8 cellular contexts compared by ENCODE assay signal in genomic region chr1:178774263-178774662, GRCh38. TPM values are rescaled to one million over a fixed set of nuclear protein-coding genes. Genes with fewer than 3 reads are reported as not detected.
DNase-seq lines count a peak whose midpoint lies in the region; ATAC-seq, FAIRE-seq and TF ChIP-seq lines count a peak whose summit lies in the region.

No MANE protein-coding gene starts in this region.

- FAIRE-seq in RCC 7860 (lab: Jason Lieb, UNC) (peak; percentile 84), frontal cortex (lab: Jason Lieb, UNC) (peak; percentile 88)

- POLR2A ChIA-PET in HEK293 (lab: Yijun Ruan, JAX) = no interaction called here

- CTCF ChIA-PET in HEK293 (lab: Yijun Ruan, JAX) = interaction anchor here (0.6 to 6.8 kb wide), 19 partner anchors 19 to 378 kb away, joined by 3 to 87 read pairs (median 4); no protein-coding TSS in a partner anchor

- H3K27ac ChIP-seq in 22Rv1 = no peak overlapping the region
- no peak overlapping the region for H3K27ac ChIP-seq in HEK293 (ENCODE audit: extremely low read depth, low read depth, low read length)

- H3K4me3 ChIP-seq in HEK293 (ENCODE audit: low read depth, low read length) = no peak overlapping the region

- TF ChIP-seq CTCF in 22Rv1 (IDR thresholded peaks at IDR 0.05) (peak; percentile 84), HEK293 (tag by site-specific recombination; IDR thresholded peaks at IDR 0.05) (0 out of 2 replicates have a peak, but pooled peaks have one; percentile 8)

- no peaks in the 10 kb centered on the region for H3K4me1 ChIP-seq in HEK293 (ENCODE audit: control insufficient read depth, insufficient read depth, low read length)

- DNase-seq in RCC 7860 (ENCODE audit: low spot score) = peak; percentile 29
- no peak for DNase-seq in frontal cortex (ENCODE audit: low spot score in 2 of 2)
- DNase-seq in stimulated activated CD4-positive, alpha-beta T cell treated with anti-CD3 and anti-CD28 coated beads, Interleukin-4, amount 100 ng/mL, for 24 hours = no peak
- DNase-seq in kidney glomerular epithelial cell (lab: John Stamatoyannopoulos, UW) = no peak
- DNase-seq in occipital lobe (lab: John Stamatoyannopoulos, UW) = no peak

- H3K36me3 ChIP-seq in HEK293 (ENCODE audit: control insufficient read depth in 2 of 2, insufficient read depth in 1 of 2, low read length in 2 of 2) = no peaks in the 10 kb centered on the region

- no peak for ATAC-seq in HG02610 (IDR thresholded peaks at IDR 0.05; ENCODE audit: unreplicated experiment)

- no peaks in the 10 kb centered on the region for H3K9me3 ChIP-seq in HEK293 (ENCODE audit: control insufficient read depth, insufficient read depth, low read depth, low read length)

TF ChIP-seq in HEK293, 187 proteins besides CTCF, POLR2A, EP300 and RAD21:
- TF ChIP-seq ZNF26 (tag by site-specific recombination; IDR thresholded peaks at IDR 0.05) = no peak
- TF ChIP-seq ZNF654 (tag by site-specific recombination; IDR thresholded peaks at IDR 0.05; ENCODE audit: low read depth) = peak; percentile 61

RNA-seq across cellular contexts. Expression of gene RALGPS2, which starts 49.2 kb away (rescaled TPM):
- total RNA-seq in frontal cortex = 64.8 TPM
- 91.1 TPM for total RNA-seq in occipital lobe
